12 cellular contexts compared by ENCODE assay signal in the genomic region with DNA sequence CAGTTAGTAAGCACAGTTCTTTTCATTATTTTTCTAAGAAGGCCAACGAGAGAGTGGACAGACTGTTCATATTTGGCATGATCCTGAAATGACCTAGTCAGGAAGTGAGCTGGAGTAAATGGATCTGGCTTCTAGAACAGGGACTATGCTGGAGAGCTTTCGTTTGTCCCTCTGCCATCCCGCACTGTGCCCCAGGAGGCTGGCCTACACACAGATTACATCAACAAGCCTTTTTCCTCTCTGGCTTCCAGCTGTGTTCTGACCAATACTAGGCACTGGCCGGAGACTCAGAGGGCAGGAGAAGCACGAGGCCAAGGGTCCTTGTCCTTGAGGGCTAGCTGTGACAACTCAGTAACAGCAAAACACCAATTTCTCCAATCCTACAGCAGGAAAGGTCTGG.
DNase-seq lines count a peak whose midpoint lies in the region; ATAC-seq and TF ChIP-seq lines count a peak whose summit lies in the region.
"Had no signal": no experiment of that assay in that cellular context is flagged by ENCODE, and none has a peak within 500 bp of the region (broad histone marks: within the 10 kb centered on the region; RNA-seq: fewer than 3 reads in every experiment).

No MANE protein-coding gene starts in this region.

- H3K27me3 ChIP-seq in IMR-90 (ENCODE audit: control insufficient read depth, insufficient read depth, low read length) (no peaks in the 10 kb centered on the region), breast epithelium (no peaks in the 10 kb centered on the region)

- no peak overlapping the region for H3K9ac ChIP-seq in IMR-90 (ENCODE audit: low read depth, low read length)

- H4K91ac ChIP-seq in IMR-90 (ENCODE audit: insufficient read depth, low read depth, low read length), result no peak overlapping the region

- H3K4me2 ChIP-seq in IMR-90 (ENCODE audit: low read depth, low read length), result no peak overlapping the region

- no peak overlapping the region for H2BK120ac ChIP-seq in IMR-90 (ENCODE audit: low read depth, low read length)

- no peak overlapping the region for H2BK15ac ChIP-seq in IMR-90 (ENCODE audit: low read depth, low read length)

- no TSS peak for BruUV-seq in IMR-90 (replicated peaks; lab: Mats Ljungman, UMichigan)

- WGBS in IMR-90 (ENCODE audit: extremely low coverage in 2 of 2, insufficient read length in 1 of 2), 2 experiments, result 40% methylated on average over 2 of the region's 5 CpGs; no CpG with 5 or more reads in 1 of the 2 experiments

- no peak overlapping the region for H2BK5ac ChIP-seq in IMR-90 (ENCODE audit: low read depth, low read length, poor library complexity, severe bottlenecking)

- H3K79me1 ChIP-seq in IMR-90 (ENCODE audit: low read depth in 1 of 2, low read length in 2 of 2), result peaks cover 0 to 39% of the 10 kb centered on the region in 2 experiments; a peak in 3 of 4 replicates

- peak; percentile 75 for ATAC-seq in IMR-90 (ENCODE audit: low read depth)
- ATAC-seq: activated T-cell treated with anti-CD3 and anti-CD28 coated beads, Interleukin-2, amount 50 U/mL, for 4 hours; GM12878 had no signal

- H3K36me3 ChIP-seq in IMR-90 (ENCODE audit: control insufficient read depth, insufficient read depth, low read length) (no peaks in the 10 kb centered on the region), breast epithelium (no peaks in the 10 kb centered on the region)

- H2BK20ac ChIP-seq in IMR-90 (ENCODE audit: low read depth, low read length), result no peak overlapping the region

- TF ChIP-seq POLR2A in IMR-90 (IDR thresholded peaks at IDR 0.05; ENCODE audit: low read depth, low read length) (no peak), breast epithelium (IDR thresholded peaks at IDR 0.05) (no peak)

- H3K4me3 ChIP-seq in IMR-90 (ENCODE audit: insufficient read depth, low read depth, low read length) (no peak overlapping the region), coronary artery (no peak overlapping the region), breast epithelium (no peak overlapping the region)
- H3K4me3 ChIP-seq: GM12878 had no signal

- POLR2A ChIA-PET in IMR-90 (lab: Charles Lee; ENCODE audit: unreplicated experiment), result no interaction called here

- no peak overlapping the region for H4K5ac ChIP-seq in IMR-90 (ENCODE audit: low read depth, low read length)

- in situ Hi-C loops in IMR-90 (cut with MboI; ENCODE audit: low sequenced_read_pairs), result no loop called here

- peaks cover 15% of the 10 kb centered on the region; the same call in 1 of the 2 replicates for H4K20me1 ChIP-seq in IMR-90 (ENCODE audit: insufficient read depth, low read length)

- no peak overlapping the region; the same call in 1 of the 2 replicates for H2AK5ac ChIP-seq in IMR-90 (ENCODE audit: low read depth, low read length)

- H2AK9ac ChIP-seq in IMR-90 (replicated peaks; ENCODE audit: low read depth, low read length, poor library complexity), result no peak overlapping the region

- H3K27ac ChIP-seq in IMR-90 (ENCODE audit: insufficient read depth, low read length), result no peak overlapping the region
- H3K27ac ChIP-seq in coronary artery, result peak overlapping the region; percentile 19 to 70
- peak overlapping the region; percentile 83 for H3K27ac ChIP-seq in temporal lobe (ENCODE audit: low read depth, low read length)
- peak overlapping the region in 1 of 2 donors; percentile 20 for H3K27ac ChIP-seq in breast epithelium

- peaks cover 4% of the 10 kb centered on the region for H3K4me1 ChIP-seq in IMR-90 (ENCODE audit: control insufficient read depth, insufficient read depth, low read length)
- H3K4me1 ChIP-seq in breast epithelium, result no peaks in the 10 kb centered on the region

- intact Hi-C loops in IMR-90 (cut with micrococcal nuclease) (no loop called here), breast epithelium (cut with DNase I; ENCODE audit: low total_unique reads) (no loop called here)

- H3K9me1 ChIP-seq in IMR-90 (ENCODE audit: insufficient read depth, low read length), result peaks cover 14% of the 10 kb centered on the region; the same call in 1 of the 2 replicates

- H4K8ac ChIP-seq in IMR-90 (ENCODE audit: low read depth in 2 of 2, low read length in 2 of 2), result no peak overlapping the region

- H3K18ac ChIP-seq in IMR-90 (ENCODE audit: low read depth, low read length), result no peak overlapping the region

- no peak overlapping the region for H3K23ac ChIP-seq in IMR-90 (ENCODE audit: low read depth, low read length)

- no peak overlapping the region for H3K56ac ChIP-seq in IMR-90 (ENCODE audit: extremely low read depth, insufficient read depth, low read length)

- dilution Hi-C loops in IMR-90 (cut with HindIII; ENCODE audit: low sequenced_read_pairs, unreplicated experiment), result no loop called here

- no peak overlapping the region for H3K4ac ChIP-seq in IMR-90 (ENCODE audit: low read depth, low read length)

- no peak overlapping the region for H2AFZ ChIP-seq in IMR-90 (replicated peaks; ENCODE audit: low read length, poor library complexity)

- peak; percentile 35 for DNase-seq in IMR-90
- DNase-seq in coronary artery (ENCODE audit: low spot score), result no peak
- DNase-seq in hippocampal formation (lab: John Stamatoyannopoulos, UW), result peak; percentile 47 to 65
- no peak for DNase-seq in breast epithelium (ENCODE audit: low spot score in 2 of 2)
- no peak for DNase-seq in NCI-H748 treated with DMSO at 0.1 percent for 48 hours (lab: John Stamatoyannopoulos, UW)
- DNase-seq in SKM-1 (lab: John Stamatoyannopoulos, UW; ENCODE audit: unreplicated experiment), result no peak
- no peak for DNase-seq in 8988T
- DNase-seq: activated B cell treated with CpG ODN at 0.5 μM for 24 hours; activated T-cell treated with anti-CD3 and anti-CD28 coated beads, Interleukin-2, amount 50 U/mL, for 4 hours; stimulated activated CD4-positive, alpha-beta T cell treated with anti-CD3 and anti-CD28 coated beads, Interleukin-4, amount 100 ng/mL, for 24 hours had no signal

- CTCF ChIA-PET in IMR-90 (lab: Yijun Ruan, JAX), result interaction anchor here (0.6 to 1.1 kb wide), 3 partner anchors 8 to 489 kb away, joined by 3 read pairs; no protein-coding TSS in a partner anchor

- no peak overlapping the region for H3K14ac ChIP-seq in IMR-90 (replicated peaks; ENCODE audit: low read depth, low read length)

- H3K9me3 ChIP-seq in IMR-90 (ENCODE audit: control insufficient read depth, insufficient read depth, low read length), result no peaks in the 10 kb centered on the region
- no peaks in the 10 kb centered on the region for H3K9me3 ChIP-seq in breast epithelium

- no peak for TF ChIP-seq RAD21 in IMR-90 (IDR thresholded peaks at IDR 0.05; ENCODE audit: low read length)

- TF ChIP-seq CTCF in IMR-90 (conservative IDR thresholded peaks at IDR 0.05; ENCODE audit: low read depth, low read length) (no peak), coronary artery (IDR thresholded peaks at IDR 0.05) (no peak), breast epithelium (IDR thresholded peaks at IDR 0.05) (no peak)

TF ChIP-seq in IMR-90, 13 proteins besides CTCF, POLR2A, EP300 and RAD21:
- no peak for TF ChIP-seq MAZ (IDR thresholded peaks at IDR 0.05; ENCODE audit: borderline replicate concordance, low read depth, low read length)

Comparison
In these comparisons a context has a peak if more than half of its experiments do, and no peak if none do; other contexts are left out.
1. DNase-seq: peak in IMR-90 (single experiment) and hippocampal formation (2 of 2); none in coronary artery (single experiment), breast epithelium (0 of 2), NCI-H748 treated with DMSO at 0.1 percent for 48 hours (single experiment), SKM-1 (single experiment) and 8988T (single experiment).